In the genomic region with DNA sequence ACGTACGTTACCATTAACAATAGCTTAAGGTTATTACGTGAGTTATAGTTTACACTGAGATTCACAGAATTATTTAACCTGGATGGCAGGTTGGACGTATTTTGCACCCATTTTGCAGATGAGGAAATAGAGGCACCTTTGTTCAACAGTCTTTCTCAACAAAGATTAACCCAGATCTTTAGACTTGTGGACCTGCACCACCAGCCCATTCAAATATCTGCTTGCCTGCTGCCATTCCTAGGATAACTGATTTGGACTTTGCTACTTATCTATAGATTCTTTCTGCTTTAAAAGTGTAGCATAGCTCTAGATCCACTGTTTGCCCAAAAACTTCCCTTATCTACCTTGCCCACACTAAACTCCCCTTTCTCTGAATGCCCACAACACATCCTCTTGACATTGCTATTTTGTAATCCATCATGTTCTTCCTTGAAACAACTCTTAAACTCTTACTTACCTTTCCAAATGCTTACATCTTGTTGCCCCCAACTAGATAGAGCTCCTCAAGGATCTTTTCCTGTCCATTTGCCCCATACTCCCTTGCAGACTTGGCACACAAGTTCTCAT, we compare ENCODE assay signal across 1 cellular context.
TF ChIP-seq lines count a peak whose summit lies in the region.

No MANE protein-coding gene starts in this region.

TF ChIP-seq in HCT116, 20 proteins besides CTCF, POLR2A, EP300 and RAD21 (continued from another document):
- TF ChIP-seq, protein P1, sequence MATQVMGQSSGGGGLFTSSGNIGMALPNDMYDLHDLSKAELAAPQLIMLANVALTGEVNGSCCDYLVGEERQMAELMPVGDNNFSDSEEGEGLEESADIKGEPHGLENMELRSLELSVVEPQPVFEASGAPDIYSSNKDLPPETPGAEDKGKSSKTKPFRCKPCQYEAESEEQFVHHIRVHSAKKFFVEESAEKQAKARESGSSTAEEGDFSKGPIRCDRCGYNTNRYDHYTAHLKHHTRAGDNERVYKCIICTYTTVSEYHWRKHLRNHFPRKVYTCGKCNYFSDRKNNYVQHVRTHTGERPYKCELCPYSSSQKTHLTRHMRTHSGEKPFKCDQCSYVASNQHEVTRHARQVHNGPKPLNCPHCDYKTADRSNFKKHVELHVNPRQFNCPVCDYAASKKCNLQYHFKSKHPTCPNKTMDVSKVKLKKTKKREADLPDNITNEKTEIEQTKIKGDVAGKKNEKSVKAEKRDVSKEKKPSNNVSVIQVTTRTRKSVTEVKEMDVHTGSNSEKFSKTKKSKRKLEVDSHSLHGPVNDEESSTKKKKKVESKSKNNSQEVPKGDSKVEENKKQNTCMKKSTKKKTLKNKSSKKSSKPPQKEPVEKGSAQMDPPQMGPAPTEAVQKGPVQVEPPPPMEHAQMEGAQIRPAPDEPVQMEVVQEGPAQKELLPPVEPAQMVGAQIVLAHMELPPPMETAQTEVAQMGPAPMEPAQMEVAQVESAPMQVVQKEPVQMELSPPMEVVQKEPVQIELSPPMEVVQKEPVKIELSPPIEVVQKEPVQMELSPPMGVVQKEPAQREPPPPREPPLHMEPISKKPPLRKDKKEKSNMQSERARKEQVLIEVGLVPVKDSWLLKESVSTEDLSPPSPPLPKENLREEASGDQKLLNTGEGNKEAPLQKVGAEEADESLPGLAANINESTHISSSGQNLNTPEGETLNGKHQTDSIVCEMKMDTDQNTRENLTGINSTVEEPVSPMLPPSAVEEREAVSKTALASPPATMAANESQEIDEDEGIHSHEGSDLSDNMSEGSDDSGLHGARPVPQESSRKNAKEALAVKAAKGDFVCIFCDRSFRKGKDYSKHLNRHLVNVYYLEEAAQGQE (IDR thresholded peaks at IDR 0.05; ENCODE audit: low read depth): no peak
- TF ChIP-seq YY1 (IDR thresholded peaks at IDR 0.05; ENCODE audit: extremely low read depth, insufficient replicate concordance, low read depth, low read length) (no peak), CBX3 (IDR thresholded peaks at IDR 0.05; ENCODE audit: low read depth) (peak; percentile 51; the same call in 1 of the 2 replicates)
